8 cellular contexts compared by ENCODE assay signal in the genomic region with DNA sequence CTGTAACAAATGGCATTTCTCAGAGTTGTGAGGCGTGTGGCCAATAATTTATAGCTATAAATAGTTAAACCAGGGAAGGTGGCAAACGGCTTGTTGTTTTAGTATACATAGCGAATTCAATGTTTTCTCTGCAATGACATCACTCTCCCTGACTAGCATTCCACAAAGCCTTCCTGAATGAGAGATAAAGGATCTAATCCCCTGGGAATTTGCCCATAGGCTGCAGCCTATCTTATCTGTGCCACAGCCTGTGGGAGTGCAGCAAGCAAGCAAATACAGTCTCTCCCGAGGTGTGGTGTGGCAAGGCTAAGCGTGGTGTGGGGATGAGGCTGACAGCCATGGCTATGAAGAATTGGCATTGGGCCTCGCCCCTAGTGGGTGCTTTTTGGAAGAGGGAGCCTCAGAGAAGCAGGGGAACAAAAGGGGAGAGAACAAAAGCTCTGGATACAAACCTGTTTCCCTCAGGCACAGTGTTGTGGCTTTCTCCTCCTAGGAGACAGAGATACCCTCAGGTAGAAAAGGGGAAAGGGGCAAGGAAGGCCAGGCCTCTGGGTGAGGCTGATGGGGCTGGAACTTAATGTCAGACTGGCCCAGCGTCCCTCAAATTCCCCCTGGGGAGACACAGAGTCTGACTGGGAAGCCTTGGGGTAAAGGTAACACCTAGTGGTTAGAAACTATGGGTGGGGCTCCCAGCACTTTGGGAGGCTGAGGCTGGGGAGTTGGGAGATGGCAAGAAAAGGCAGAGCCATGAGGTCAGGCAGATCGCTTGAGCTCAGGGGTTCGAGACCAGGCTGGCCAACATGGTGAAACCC. TPM values are rescaled to one million over a fixed set of nuclear protein-coding genes. Genes with fewer than 3 reads are reported as not detected.
A peak's percentile ranks its signal among the peaks of the same experiment; 100 is the strongest.
DNase-seq lines count a peak whose midpoint lies in the region; ATAC-seq and TF ChIP-seq lines count a peak whose summit lies in the region.

No MANE protein-coding gene starts in this region.

- H3K36me3 Mint-ChIP-seq in mesothelial cell of epicardium, result peaks cover 16% of the 10 kb centered on the region

- peak; percentile 74 for DNase-seq in DMS53 (lab: John Stamatoyannopoulos, UW)
- DNase-seq in NCI-H1048 (lab: John Stamatoyannopoulos, UW), result peak; percentile 88
- peak; percentile 22 for DNase-seq in cerebellar cortex (ENCODE audit: low spot score)
- DNase-seq in mesothelial cell of epicardium (ENCODE audit: low spot score in 2 of 2, unreplicated experiment in 2 of 2), result no peak
- DNase-seq in NOMO-1 treated with DMSO at 0.1 percent for 48 hours (lab: John Stamatoyannopoulos, UW; ENCODE audit: unreplicated experiment), result no peak
- DNase-seq in activated T-cell treated with anti-CD3 and anti-CD28 coated beads for 4 hours, result no peak

- no peak overlapping the region for H3K4me3 Mint-ChIP-seq in mesothelial cell of epicardium

- peaks cover 42% of the 10 kb centered on the region for H3K4me1 Mint-ChIP-seq in mesothelial cell of epicardium

- TF ChIP-seq CTCF in mesothelial cell of epicardium (IDR thresholded peaks at IDR 0.05; ENCODE audit: unreplicated experiment), result no peak

- peak overlapping the region; percentile 81 for H3K27ac Mint-ChIP-seq in mesothelial cell of epicardium

- no peaks in the 10 kb centered on the region for H3K9me3 Mint-ChIP-seq in mesothelial cell of epicardium

- no peaks in the 10 kb centered on the region for H3K27me3 Mint-ChIP-seq in mesothelial cell of epicardium (ENCODE audit: low read depth)

- ATAC-seq in HG02588 (IDR thresholded peaks at IDR 0.05; ENCODE audit: unreplicated experiment) (no peak), HG03521 (IDR thresholded peaks at IDR 0.05; ENCODE audit: unreplicated experiment) (no peak)

RNA-seq across cellular contexts. Expression of a gene that starts 8.9 kb away (rescaled TPM):
- total RNA-seq in mesothelial cell of epicardium, result 41.6 to 46.2 TPM (median 44.6 TPM) in 3 replicates

RNA-seq across cellular contexts. Expression of a gene that starts 16.5 kb away (rescaled TPM):
- 0.18 to 0.20 TPM (median 0.20 TPM) in 3 replicates for total RNA-seq in mesothelial cell of epicardium

RNA-seq across cellular contexts. Expression of a gene that starts 29.0 kb away (rescaled TPM):
- total RNA-seq in mesothelial cell of epicardium, result 75.8 to 77.5 TPM (median 76.9 TPM) in 3 replicates

RNA-seq across cellular contexts. Expression of a gene that starts 37.6 kb away (rescaled TPM):
- total RNA-seq in mesothelial cell of epicardium, result not detected in 3 replicates

RNA-seq across cellular contexts. Expression of a gene that starts 54.0 kb away (rescaled TPM):
- total RNA-seq in mesothelial cell of epicardium, result not detected in 3 replicates

Comparison
In these comparisons a context has a peak if more than half of its experiments do, and no peak if none do; other contexts are left out.
1. DNase-seq: peak in DMS53 (single experiment), NCI-H1048 (single experiment) and cerebellar cortex (single experiment); none in mesothelial cell of epicardium (0 of 2), NOMO-1 treated with DMSO at 0.1 percent for 48 hours (single experiment) and activated T-cell treated with anti-CD3 and anti-CD28 coated beads for 4 hours (single experiment).